ENCODE assay signal across 8 cellular contexts in the genomic region with DNA sequence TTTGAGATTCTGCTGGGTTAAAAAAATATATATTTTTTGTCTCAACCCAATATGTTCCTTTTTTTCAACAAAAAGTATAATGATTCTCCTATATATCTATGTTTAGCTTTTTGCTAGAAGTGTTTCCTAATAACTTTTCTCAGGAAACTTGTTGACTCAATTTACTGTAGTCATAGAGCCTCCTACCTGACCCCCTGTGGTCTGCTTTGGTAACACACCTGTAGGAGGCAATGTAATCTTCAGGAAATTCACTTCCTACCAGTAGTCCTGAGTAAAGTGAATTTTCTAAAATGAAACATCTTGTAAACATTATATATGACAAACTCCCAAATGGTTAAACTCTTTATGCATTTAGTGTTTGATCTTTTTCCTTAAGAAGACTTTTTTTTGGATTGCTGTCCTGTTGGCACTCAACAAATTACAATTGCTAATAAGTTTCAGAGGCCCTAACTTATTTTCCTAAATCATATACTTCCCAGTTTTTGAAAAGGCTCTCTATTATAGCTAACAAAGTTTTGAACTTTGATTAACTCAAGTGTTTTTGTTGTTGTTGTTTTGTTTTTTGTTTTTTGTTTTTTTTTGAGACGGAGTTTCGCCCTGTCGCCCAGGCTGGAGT.
DNase-seq lines count a peak whose midpoint lies in the region; TF ChIP-seq lines count a peak whose summit lies in the region.

No MANE protein-coding gene starts in this region.

- H3K36me3 ChIP-seq in kidney epithelial cell (ENCODE audit: control insufficient read depth, insufficient read depth, low read length), result no peaks in the 10 kb centered on the region

- peak; percentile 48 for TF ChIP-seq CTCF in kidney epithelial cell (IDR thresholded peaks at IDR 0.05; ENCODE audit: insufficient read depth, low read length, poor library complexity, severe bottlenecking)

- no peaks in the 10 kb centered on the region for H3K27me3 ChIP-seq in kidney epithelial cell (ENCODE audit: control insufficient read depth, insufficient read depth, low read length)

- DNase-seq in DMS153 treated with DMSO at 0.1 percent for 48 hours (lab: John Stamatoyannopoulos, UW; ENCODE audit: unreplicated experiment) (peak; percentile 26), DMS153 (lab: John Stamatoyannopoulos, UW) (no peak), HuH-7 (ENCODE audit: low spot score) (peak; percentile 29), kidney epithelial cell (ENCODE audit: low read depth) (no peak), superior temporal gyrus (ENCODE audit: extremely low spot score) (no peak), globus pallidus (ENCODE audit: low spot score) (no peak), foreskin melanocyte (no peak)
- DNase-seq in activated CD4-positive, alpha-beta T cell treated with anti-CD3 and anti-CD28 coated beads, Interleukin-2, amount 50 U/mL, for 1 hour, result peak; percentile 8

- no peak overlapping the region for H3K4me3 ChIP-seq in kidney epithelial cell (ENCODE audit: low read depth, low read length)

Comparison
In these comparisons a context has a peak if more than half of its experiments do, and no peak if none do; other contexts are left out.
1. DNase-seq: peak in DMS153 treated with DMSO at 0.1 percent for 48 hours (single experiment), HuH-7 (single experiment) and activated CD4-positive, alpha-beta T cell treated with anti-CD3 and anti-CD28 coated beads, Interleukin-2, amount 50 U/mL, for 1 hour (single experiment); none in DMS153 (single experiment), kidney epithelial cell (single experiment), superior temporal gyrus (single experiment), globus pallidus (single experiment) and foreskin melanocyte (single experiment).